Comparison of ENCODE assay signal across 12 cellular contexts in the genomic region with DNA sequence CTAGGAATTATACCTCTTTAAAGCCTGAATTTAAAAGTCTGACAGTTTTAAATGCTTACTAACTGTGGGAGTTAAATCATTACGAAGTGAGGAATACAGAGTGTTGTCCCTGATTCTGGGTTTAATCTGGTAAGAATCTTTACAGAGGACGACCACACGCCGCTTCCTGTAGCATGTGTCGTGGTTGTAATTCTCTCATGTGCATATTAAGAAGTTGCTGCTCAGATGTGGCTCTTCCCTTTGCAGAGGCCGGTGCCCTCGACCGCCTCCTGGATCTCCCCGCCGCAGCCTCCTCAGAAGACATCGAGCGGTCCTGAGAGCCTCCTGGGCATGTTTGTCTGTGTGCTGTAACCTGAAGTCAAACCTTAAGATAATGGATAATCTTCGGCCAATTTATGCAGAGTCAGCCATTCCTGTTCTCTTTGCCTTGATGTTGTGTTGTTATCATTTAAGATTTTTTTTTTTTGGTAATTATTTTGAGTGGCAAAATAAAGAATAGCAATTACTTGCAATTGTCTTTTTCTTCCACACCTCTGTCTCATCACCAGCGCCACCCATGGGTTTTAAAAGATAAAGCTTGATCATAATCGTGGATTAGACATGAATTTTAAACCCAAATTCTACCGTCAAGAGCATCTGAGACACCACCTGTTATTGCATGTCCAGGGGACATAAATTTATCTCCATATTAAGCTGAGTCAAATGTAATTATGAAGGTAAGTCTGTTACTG.
DNase-seq lines count a peak whose midpoint lies in the region; ATAC-seq and TF ChIP-seq lines count a peak whose summit lies in the region.
"Had no signal": no experiment of that assay in that cellular context is flagged by ENCODE, and none has a peak within 500 bp of the region (broad histone marks: within the 10 kb centered on the region; RNA-seq: fewer than 3 reads in every experiment).

No MANE protein-coding gene starts in this region.

- no peaks in the 10 kb centered on the region for H3K36me3 Mint-ChIP-seq in T-helper 1 cell treated with Interleukin-12 subunit alpha and Interleukin-12 subunit beta and Interleukin-4 antibody, amounts not matched to agents 30 μg/mL and 1 μg/mL, for 36 hours (ENCODE audit: low read depth)
- H3K36me3 Mint-ChIP-seq in effector memory CD8-positive, alpha-beta T cell (ENCODE audit: insufficient read depth) = no peaks in the 10 kb centered on the region

- no peaks in the 10 kb centered on the region for H3K9me3 Mint-ChIP-seq in T-helper 1 cell treated with Interleukin-12 subunit alpha and Interleukin-12 subunit beta and Interleukin-4 antibody, amounts not matched to agents 30 μg/mL and 1 μg/mL, for 36 hours
- H3K9me3 Mint-ChIP-seq in effector memory CD8-positive, alpha-beta T cell = no peaks in the 10 kb centered on the region

- TF ChIP-seq CTCF in AG10803 (conservative IDR thresholded peaks at IDR 0.05; ENCODE audit: low read length) = peak; percentile 24

- no peak overlapping the region for H3K4me3 ChIP-seq in AG10803 (ENCODE audit: low read length)
- H3K4me3 ChIP-seq: SJSA1 had no signal

- peak; percentile 89 for ATAC-seq in effector memory CD8-positive, alpha-beta T cell (replicated peaks)
- ATAC-seq in HG03159 (IDR thresholded peaks at IDR 0.05; ENCODE audit: unreplicated experiment) = no peak
- ATAC-seq in HG03432 (IDR thresholded peaks at IDR 0.05; ENCODE audit: unreplicated experiment) = no peak

- H3K4me1 Mint-ChIP-seq in T-helper 1 cell treated with Interleukin-12 subunit alpha and Interleukin-12 subunit beta and Interleukin-4 antibody, amounts not matched to agents 30 μg/mL and 1 μg/mL, for 36 hours (ENCODE audit: low read depth) = peaks cover 10% of the 10 kb centered on the region
- H3K4me1 Mint-ChIP-seq in effector memory CD8-positive, alpha-beta T cell (ENCODE audit: low read depth in 2 of 2) = peaks cover 16 to 18% of the 10 kb centered on the region in 2 donors

- H3K27me3 Mint-ChIP-seq in T-helper 1 cell treated with Interleukin-12 subunit alpha and Interleukin-12 subunit beta and Interleukin-4 antibody, amounts not matched to agents 30 μg/mL and 1 μg/mL, for 36 hours (ENCODE audit: low read depth) = peaks cover 50% of the 10 kb centered on the region
- peaks cover 38 to 66% of the 10 kb centered on the region in 2 donors for H3K27me3 Mint-ChIP-seq in effector memory CD8-positive, alpha-beta T cell

- no peak overlapping the region for H3K27ac Mint-ChIP-seq in T-helper 1 cell treated with Interleukin-12 subunit alpha and Interleukin-12 subunit beta and Interleukin-4 antibody, amounts not matched to agents 30 μg/mL and 1 μg/mL, for 36 hours
- H3K27ac Mint-ChIP-seq in effector memory CD8-positive, alpha-beta T cell = peak overlapping the region; percentile 53 to 82

- DNase-seq in AG10803 (ENCODE audit: low read depth) = no peak
- peak; percentile 27 for DNase-seq in ELR (ENCODE audit: low read depth)
- peak in 2 of 3 experiments; percentile 11 to 14 for DNase-seq in effector memory CD8-positive, alpha-beta T cell
- DNase-seq in COLO829 (ENCODE audit: low spot score) = no peak
- DNase-seq in NCI-H1092 (lab: John Stamatoyannopoulos, UW) = no peak
- DNase-seq: caudate nucleus; DMS153; stimulated activated CD4-positive, alpha-beta T cell treated with anti-CD3 and anti-CD28 coated beads, Interleukin-1b, Interleukin-23, amount 100 ng/mL, for 48 hours had no signal

- H3K4me3 Mint-ChIP-seq in T-helper 1 cell treated with Interleukin-12 subunit alpha and Interleukin-12 subunit beta and Interleukin-4 antibody, amounts not matched to agents 30 μg/mL and 1 μg/mL, for 36 hours = peak overlapping the region; percentile 36
- H3K4me3 Mint-ChIP-seq in effector memory CD8-positive, alpha-beta T cell = peak overlapping the region; percentile 54 to 68

Comparison
In these comparisons a context has a peak if more than half of its experiments do, and no peak if none do; other contexts are left out.
1. DNase-seq: peak in ELR (single experiment) and effector memory CD8-positive, alpha-beta T cell (2 of 3); none in AG10803 (single experiment), COLO829 (single experiment) and NCI-H1092 (single experiment).